1 cellular context compared by ENCODE assay signal in genomic region chr20:48875233-48875913, GRCh38.
TF ChIP-seq lines count a peak whose summit lies in the region.

No MANE protein-coding gene starts in this region.

TF ChIP-seq in HepG2, 621 proteins besides CTCF, POLR2A, EP300 and RAD21:
- no peak for TF ChIP-seq BRF2 (CRISPR knock-in tag; IDR thresholded peaks at IDR 0.05)
- 0 out of 2 replicates have a peak, but pooled peaks have one; percentile 17 for TF ChIP-seq CREB1 (IDR thresholded peaks at IDR 0.05)
- no peak for TF ChIP-seq CREB1 (CRISPR knock-in tag; IDR thresholded peaks at IDR 0.05)
- no peak for TF ChIP-seq ZBTB21 (CRISPR knock-in tag; IDR thresholded peaks at IDR 0.05)
- TF ChIP-seq MED13 (CRISPR knock-in tag; IDR thresholded peaks at IDR 0.05), result no peak
- no peak for TF ChIP-seq SMARCE1 (IDR thresholded peaks at IDR 0.05; ENCODE audit: borderline replicate concordance)
TF ChIP-seq in HepG2: peak in this region for 1.
